Comparison of ENCODE assay signal across 13 cellular contexts in the genomic region with DNA sequence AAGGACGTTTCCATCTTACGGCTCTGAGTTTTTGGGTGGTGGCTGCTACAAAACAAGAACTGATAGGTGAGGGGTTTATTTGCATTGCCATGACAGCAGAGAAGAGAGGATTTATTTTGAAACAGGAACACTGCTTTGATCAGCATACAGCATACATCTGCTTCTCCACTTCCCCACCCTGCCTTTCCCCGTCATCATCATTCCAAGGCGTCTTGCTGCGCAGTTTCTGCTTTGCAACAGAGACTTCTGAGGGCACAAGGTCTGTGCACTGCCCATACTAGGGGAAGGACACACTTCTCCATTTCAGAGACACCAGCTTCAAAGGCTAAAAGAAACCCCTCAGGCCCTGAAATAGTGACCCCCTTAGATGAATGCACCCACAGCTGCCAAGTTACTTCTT.
"Had no signal": no experiment of that assay in that cellular context is flagged by ENCODE, and none has a peak within 500 bp of the region (broad histone marks: within the 10 kb centered on the region; RNA-seq: fewer than 3 reads in every experiment).

No MANE protein-coding gene starts in this region.

- DNase-seq: activated CD4-positive, alpha-beta T cell treated with anti-CD3 and anti-CD28 coated beads for 36 hours; activated CD8-positive, alpha-beta memory T cell treated with anti-CD3 and anti-CD28 coated beads, Interleukin-2, amount 50 U/mL, for 48 hours; activated CD8-positive, alpha-beta T cell treated with anti-CD3 and anti-CD28 coated beads for 36 hours; activated naive CD4-positive, alpha-beta T cell; gastrocnemius medialis; occipital lobe; stomach; T-helper 9 cell; thyroid gland had no signal

- H3K27ac ChIP-seq: cardiac muscle cell, gastrocnemius medialis, stomach, thyroid gland, VCaP had no signal

- ATAC-seq: activated CD4-positive, alpha-beta T cell treated with anti-CD3 and anti-CD28 coated beads for 36 hours; activated CD8-positive, alpha-beta T cell treated with anti-CD3 and anti-CD28 coated beads for 36 hours; gastrocnemius medialis had no signal

- H3K4me1 ChIP-seq: stomach had no signal

- H3K4me3 ChIP-seq: cardiac muscle cell, gastrocnemius medialis, lung, skin epidermis, stomach, thyroid gland had no signal

- H3K27me3 ChIP-seq: cardiac muscle cell, gastrocnemius medialis had no signal

- H3K36me3 ChIP-seq: cardiac muscle cell, gastrocnemius medialis, stomach, thyroid gland had no signal

- H3K9me3 ChIP-seq: gastrocnemius medialis, stomach, thyroid gland had no signal
